22 cellular contexts compared by ENCODE assay signal in the genomic region with DNA sequence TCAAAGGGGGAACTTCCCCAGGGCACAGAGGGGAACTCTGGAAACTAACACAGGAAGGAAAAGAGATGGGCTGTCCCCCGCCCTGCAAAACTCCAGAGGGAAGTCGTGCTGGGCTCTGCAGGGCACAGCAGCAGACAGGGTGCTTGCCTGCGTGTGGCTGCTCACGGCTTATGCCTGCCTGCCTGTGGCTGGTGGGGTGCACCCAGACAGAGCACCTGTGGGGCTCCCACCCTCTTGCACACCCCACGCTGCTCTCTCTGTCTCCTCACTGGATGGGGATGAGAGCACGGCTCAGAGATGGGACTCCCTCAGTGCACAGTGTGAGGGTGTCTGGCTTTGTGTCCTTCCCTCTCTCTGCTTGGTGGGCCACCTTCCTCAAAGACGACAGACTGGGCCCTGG. TPM values are rescaled to one million over a fixed set of nuclear protein-coding genes. Genes with fewer than 3 reads are reported as not detected.
DNase-seq lines count a peak whose midpoint lies in the region; ATAC-seq lines count a peak whose summit lies in the region.
"Had no signal": no experiment of that assay in that cellular context is flagged by ENCODE, and none has a peak within 500 bp of the region (broad histone marks: within the 10 kb centered on the region; RNA-seq: fewer than 3 reads in every experiment).

No MANE protein-coding gene starts in this region.

- H3K27me3 ChIP-seq in NT2/D1 (ENCODE audit: insufficient read depth, insufficient read length): peaks cover 2% of the 10 kb centered on the region
- no peaks in the 10 kb centered on the region for H3K27me3 ChIP-seq in right cardiac atrium (ENCODE audit: control insufficient read depth, insufficient read depth)

- DNase-seq in GDM1 (lab: John Stamatoyannopoulos, UW) (peak; percentile 4), NT2/D1 (ENCODE audit: low read depth, low spot score) (no peak), right cardiac atrium (no peak), posterior vena cava (ENCODE audit: low spot score) (peak; percentile 68), NCI-H446 treated with DMSO at 0.1 percent for 48 hours (lab: John Stamatoyannopoulos, UW) (no peak), anterior cingulate cortex (lab: John Stamatoyannopoulos, UW) (no peak), hippocampal formation (lab: John Stamatoyannopoulos, UW) (no peak)
- DNase-seq: activated CD4-positive, alpha-beta T cell treated with anti-CD3 and anti-CD28 coated beads for 36 hours; activated CD8-positive, alpha-beta memory T cell treated with anti-CD3 and anti-CD28 coated beads, Interleukin-2, amount 10 ng/mL, durations not matched to agents 7 days and 5 days; activated effector memory CD4-positive, alpha-beta T cell treated with Interleukin-2 at 50 U/mL for 16 hours; adrenal gland; dermis blood vessel endothelial cell; foreskin keratinocyte; midbrain; NCI-H1417; NCI-H69; PC-9; T1000; transverse colon had no signal

- intact Hi-C loops in right cardiac atrium (cut with DNase I) (no loop called here), posterior vena cava (cut with DNase I) (no loop called here)

- WGBS in right cardiac atrium: 58% methylated on average over 7 of the region's 7 CpGs

- peak; percentile 15 to 44 for ATAC-seq in right cardiac atrium
- ATAC-seq: activated CD4-positive, alpha-beta T cell treated with anti-CD3 and anti-CD28 coated beads for 36 hours; activated CD8-positive, alpha-beta memory T cell treated with anti-CD3 and anti-CD28 coated beads, Interleukin-2, amount 10 ng/mL, durations not matched to agents 7 days and 5 days; foreskin keratinocyte had no signal

- H3K36me3 ChIP-seq in NT2/D1 (ENCODE audit: insufficient read depth, insufficient read length, low read length): no peaks in the 10 kb centered on the region
- H3K36me3 ChIP-seq: adrenal gland, transverse colon had no signal

- no peak overlapping the region for H3K27ac ChIP-seq in right cardiac atrium (ENCODE audit: low read length)
- H3K27ac ChIP-seq: adrenal gland, epithelial cell of prostate, foreskin keratinocyte, PC-9, transverse colon had no signal

- peak overlapping the region; percentile 53 for H3K9ac ChIP-seq in NT2/D1 (ENCODE audit: insufficient read length, low read depth)

- H3K9me3 ChIP-seq in NT2/D1 (ENCODE audit: insufficient read depth, low read length) (no peaks in the 10 kb centered on the region), right cardiac atrium (ENCODE audit: control insufficient read depth, low read length) (no peaks in the 10 kb centered on the region)
- H3K9me3 ChIP-seq: adrenal gland, transverse colon had no signal

- H3K4me3 ChIP-seq in NT2/D1 (ENCODE audit: insufficient read length, low read depth): no peak overlapping the region
- no peak overlapping the region for H3K4me3 ChIP-seq in right cardiac atrium (ENCODE audit: low read length)
- H3K4me3 ChIP-seq: adrenal gland, PC-9, transverse colon had no signal

- H3K4me1 ChIP-seq in NT2/D1 (ENCODE audit: insufficient read depth, insufficient read length): peaks cover 47% of the 10 kb centered on the region
- H3K4me1 ChIP-seq in right cardiac atrium (ENCODE audit: control insufficient read depth, insufficient read depth, low read length): no peaks in the 10 kb centered on the region
- H3K4me1 ChIP-seq: adrenal gland, foreskin keratinocyte, transverse colon had no signal

RNA-seq across cellular contexts. Expression of gene ETV3L, which starts 13.5 kb away (rescaled TPM):
- total RNA-seq in right cardiac atrium (not detected), posterior vena cava (not detected)
- not detected for polyA plus RNA-seq in right cardiac atrium
- total RNA-seq: activated CD4-positive, alpha-beta T cell treated with anti-CD3 and anti-CD28 coated beads for 36 hours; activated CD8-positive, alpha-beta memory T cell treated with anti-CD3 and anti-CD28 coated beads, Interleukin-2, amount 10 ng/mL, durations not matched to agents 7 days and 5 days; adrenal gland; dermis blood vessel endothelial cell; foreskin keratinocyte; G401; kidney epithelial cell; PC-9; transverse colon had no signal
- polyA plus RNA-seq: adrenal gland, foreskin keratinocyte had no signal

RNA-seq across cellular contexts. Expression of gene ETV3, which starts 25.1 kb away (rescaled TPM):
- 10 to 100 TPM; 18.2 to 22.9 (median 19.1) TPM for total RNA-seq in right cardiac atrium
- 6.5 TPM for polyA plus RNA-seq in right cardiac atrium
- 10 to 100 TPM; 25.6 to 28.1 TPM for total RNA-seq in posterior vena cava

Comparison
In these comparisons a context has a peak if more than half of its experiments do, and no peak if none do; other contexts are left out.
1. DNase-seq: peak in GDM1 (single experiment) and posterior vena cava (single experiment); none in NT2/D1 (single experiment), right cardiac atrium (0 of 3), NCI-H446 treated with DMSO at 0.1 percent for 48 hours (single experiment), anterior cingulate cortex (0 of 58) and hippocampal formation (0 of 2).